Comparison of ENCODE assay signal across 14 cellular contexts in genomic region chr11:36394926-36395325, GRCh38.
"Had no signal": no experiment of that assay in that cellular context is flagged by ENCODE, and none has a peak within 500 bp of the region (broad histone marks: within the 10 kb centered on the region; RNA-seq: fewer than 3 reads in every experiment).

No MANE protein-coding gene starts in this region.

- H3K27ac Mint-ChIP-seq: T-cell had no signal

- H3K36me3 ChIP-seq: esophagus muscularis mucosa, pancreas, thyroid gland, uterus, WERI-Rb-1 had no signal

- H3K79me2 ChIP-seq: hepatocyte had no signal

- DNase-seq: activated naive CD4-positive, alpha-beta T cell; amniotic stem cell; colonic mucosa; mammary epithelial cell; pancreas; SK-N-SH; T-cell; thyroid gland; uterus; WERI-Rb-1 had no signal

- H3K27ac ChIP-seq: colonic mucosa, esophagus muscularis mucosa, hepatocyte, pancreas, thyroid gland, uterus, WERI-Rb-1 had no signal

- H2AFZ ChIP-seq: hepatocyte had no signal

- H3K4me1 ChIP-seq: colonic mucosa, esophagus muscularis mucosa, pancreas, uterus had no signal

- H3K4me3 ChIP-seq: colonic mucosa, esophagus muscularis mucosa, hepatocyte, pancreas, thyroid gland, uterus had no signal

- ATAC-seq: left lobe of liver, pancreas, sciatic nerve, T-cell had no signal

- H3K4me3 Mint-ChIP-seq: T-cell had no signal

- H3K4me2 ChIP-seq: hepatocyte, SK-N-SH had no signal

- H3K9me2 ChIP-seq: SK-N-SH had no signal

- H3K9me3 ChIP-seq: colonic mucosa, esophagus muscularis mucosa, pancreas, SK-N-SH, thyroid gland, uterus had no signal

- H3K9me3 Mint-ChIP-seq: T-cell had no signal
